Comparison of ENCODE assay signal across 14 cellular contexts in genomic region chr9:106880081-106880480, GRCh38. TPM values are rescaled to one million over a fixed set of nuclear protein-coding genes. Genes with fewer than 3 reads are reported as not detected.
A peak's percentile ranks its signal among the peaks of the same experiment; 100 is the strongest.
DNase-seq lines count a peak whose midpoint lies in the region; ATAC-seq, FAIRE-seq and TF ChIP-seq lines count a peak whose summit lies in the region.
"Had no signal": no experiment of that assay in that cellular context is flagged by ENCODE, and none has a peak within 500 bp of the region (broad histone marks: within the 10 kb centered on the region; RNA-seq: fewer than 3 reads in every experiment).

No MANE protein-coding gene starts in this region.

- H3K27me3 ChIP-seq in liver (ENCODE audit: control insufficient read depth in 4 of 4, insufficient read depth in 4 of 4, low read length in 3 of 4), result no peaks in the 10 kb centered on the region
- H3K27me3 ChIP-seq in HepG2 (ENCODE audit: control insufficient read depth in 1 of 2, insufficient read depth in 2 of 2, low read length in 2 of 2), result no peaks in the 10 kb centered on the region
- no peaks in the 10 kb centered on the region for H3K27me3 ChIP-seq in prostate gland (replicated peaks; ENCODE audit: insufficient read depth)

- no peak for TF ChIP-seq CTCF in liver (IDR thresholded peaks at IDR 0.05; ENCODE audit: low read depth, low read length, missing input control)
- no peak for TF ChIP-seq CTCF in HepG2 (CRISPR knock-in tag; IDR thresholded peaks at IDR 0.05)
- TF ChIP-seq CTCF in prostate gland (IDR thresholded peaks at IDR 0.05), result no peak

- no peak overlapping the region for H3K4me2 ChIP-seq in HepG2 (ENCODE audit: low read depth, low read length)

- no peak for ATAC-seq in HepG2
- ATAC-seq in left ventricle myocardium superior, result peak; percentile 4
- ATAC-seq in HG02610 (IDR thresholded peaks at IDR 0.05; ENCODE audit: unreplicated experiment), result no peak
- ATAC-seq: CD8-positive, alpha-beta T cell; stimulated activated effector memory CD8-positive, alpha-beta T cell treated with anti-CD3 and anti-CD28 coated beads, Interleukin-12 subunit alpha, Interleukin-12 subunit beta, amount 100 ng/mL, for 72 hours had no signal

- no peak for TF ChIP-seq RAD21 in liver (IDR thresholded peaks at IDR 0.05)
- no peak for TF ChIP-seq RAD21 in HepG2 (CRISPR knock-in tag; IDR thresholded peaks at IDR 0.05)

- no peak overlapping the region for H3K9ac ChIP-seq in liver (ENCODE audit: low read depth in 1 of 2, low read length in 2 of 2)
- H3K9ac ChIP-seq in HepG2 (ENCODE audit: insufficient read depth, low read depth, low read length), result no peak overlapping the region

- peak overlapping the region; percentile 23 to 33 for H3K27ac ChIP-seq in liver (ENCODE audit: low read depth in 1 of 2, low read length in 2 of 2)
- H3K27ac ChIP-seq in HepG2 (ENCODE audit: extremely low read length, insufficient read depth, low read length), result no peak overlapping the region
- H3K27ac ChIP-seq in prostate gland, result peak overlapping the region; percentile 52 to 76

- BruUV-seq in HepG2 (replicated peaks; lab: Mats Ljungman, UMichigan), result no TSS peak

- no peak for TF ChIP-seq POLR2A in HepG2 (IDR thresholded peaks at IDR 0.05; ENCODE audit: insufficient read depth in 1 of 2, low read depth in 2 of 2, low read length in 2 of 2)
- TF ChIP-seq POLR2A in prostate gland (IDR thresholded peaks at IDR 0.05), result no peak

- no peaks in the 10 kb centered on the region for H4K20me1 ChIP-seq in HepG2 (ENCODE audit: insufficient read depth, low read length)

- intact Hi-C loops in HepG2 (cut with micrococcal nuclease; ENCODE audit: unreplicated experiment) (no loop called here), left ventricle myocardium superior (cut with micrococcal nuclease) (no loop called here), prostate gland (cut with DNase I) (no loop called here)

- no peak for DNase-seq in HepG2 (ENCODE audit: low spot score)
- no peak for DNase-seq in left ventricle myocardium superior
- DNase-seq in prostate gland (ENCODE audit: low spot score), result no peak
- no peak for DNase-seq in NCI-H2107 (lab: John Stamatoyannopoulos, UW)
- DNase-seq in amniotic stem cell (lab: John Stamatoyannopoulos, UW), result no peak
- no peak for DNase-seq in NCI-H524 (lab: John Stamatoyannopoulos, UW)
- DNase-seq: activated naive CD4-positive, alpha-beta T cell treated with anti-CD3 and anti-CD28 coated beads, Interleukin-2, amount 50 U/mL, for 16 hours; CD8-positive, alpha-beta T cell; cerebellar nuclear complex; mesendoderm; stimulated activated CD4-positive, alpha-beta T cell treated with anti-CD3 and anti-CD28 coated beads, Interleukin-4, amount 100 ng/mL, for 1 hour had no signal

- in situ Hi-C loops in HepG2 (cut with HindIII; ENCODE audit: extremely low pct_ligation_motif_present, low pct_unique_long_range_greater_than_20kb), result no loop called here

- CTCF ChIA-PET in HepG2 (lab: Yijun Ruan, JAX; ENCODE audit: low intra/inter-chr PET ratio, low total read pairs), result no interaction called here

- no peak for FAIRE-seq in HepG2 (lab: Jason Lieb, UNC)

- no peaks in the 10 kb centered on the region for H3K36me3 ChIP-seq in liver (ENCODE audit: control insufficient read depth in 4 of 4, insufficient read depth in 3 of 4, low read depth in 1 of 4, low read length in 3 of 4)
- H3K36me3 ChIP-seq in HepG2 (replicated peaks in 1 of 2; ENCODE audit: control insufficient read depth in 1 of 2, insufficient read depth in 2 of 2, low read length in 2 of 2), result no peaks in the 10 kb centered on the region
- no peaks in the 10 kb centered on the region for H3K36me3 ChIP-seq in prostate gland

- H3K4me3 ChIP-seq in liver (ENCODE audit: low read depth in 1 of 3, low read length in 3 of 3) (no peak overlapping the region), HepG2 (replicated peaks in 1 of 3; ENCODE audit: insufficient read depth in 1 of 3, low read depth in 2 of 3, low read length in 3 of 3) (no peak overlapping the region), prostate gland (no peak overlapping the region)

- 94% methylated on average over 5 of the region's 5 CpGs for WGBS in liver
- WGBS in HepG2 (ENCODE audit: low lambda C conversion rate), result 37% methylated on average over 5 of the region's 5 CpGs
- 81% methylated on average over 5 of the region's 5 CpGs for WGBS in prostate gland

- POLR2A ChIA-PET in HepG2 (lab: Yijun Ruan, JAX), result no interaction called here

- H2AFZ ChIP-seq in HepG2 (ENCODE audit: low read length), result no peak overlapping the region

- H3K4me1 ChIP-seq in liver (ENCODE audit: control insufficient read depth in 4 of 4, insufficient read depth in 4 of 4, low read length in 3 of 4) (no peaks in the 10 kb centered on the region), HepG2 (ENCODE audit: insufficient read depth, low read length) (no peaks in the 10 kb centered on the region), prostate gland (replicated peaks) (peaks cover 11% of the 10 kb centered on the region)

- H3K79me2 ChIP-seq in HepG2 (ENCODE audit: insufficient read depth, low read length), result no peaks in the 10 kb centered on the region

- no peaks in the 10 kb centered on the region for H3K9me3 ChIP-seq in liver (ENCODE audit: control insufficient read depth in 4 of 4, low read length in 3 of 4)
- no peaks in the 10 kb centered on the region for H3K9me3 ChIP-seq in HepG2 (ENCODE audit: low read length)
- H3K9me3 ChIP-seq in prostate gland, result no peaks in the 10 kb centered on the region

- no peak for TF ChIP-seq EP300 in HepG2 (IDR thresholded peaks at IDR 0.05; ENCODE audit: low read depth in 2 of 2, low read length in 2 of 2)
- TF ChIP-seq EP300 in HepG2 (CRISPR knock-in tag; IDR thresholded peaks at IDR 0.05; ENCODE audit: borderline replicate concordance), result no peak

TF ChIP-seq in liver, 16 proteins besides CTCF, POLR2A, EP300 and RAD21 (continues in another document):
- TF ChIP-seq ZBTB33 (IDR thresholded peaks at IDR 0.05), result no peak

TF ChIP-seq in HepG2, 621 proteins besides CTCF, POLR2A, EP300 and RAD21:
- TF ChIP-seq ZNF235 (CRISPR knock-in tag; IDR thresholded peaks at IDR 0.05; ENCODE audit: borderline replicate concordance) (no peak), IRX3 (CRISPR knock-in tag; IDR thresholded peaks at IDR 0.05; ENCODE audit: borderline replicate concordance, low read depth) (no peak), ZSCAN22 (CRISPR knock-in tag; IDR thresholded peaks at IDR 0.05) (no peak), ZIK1 (CRISPR knock-in tag; IDR thresholded peaks at IDR 0.05; ENCODE audit: borderline replicate concordance, low read depth) (no peak), KLF13 (CRISPR knock-in tag; IDR thresholded peaks at IDR 0.05) (no peak), AHR (CRISPR knock-in tag; IDR thresholded peaks at IDR 0.05) (no peak)
TF ChIP-seq in HepG2: peak in this region for 0.

RNA-seq across cellular contexts. Expression of gene ZNF462, which starts 17.1 kb away (rescaled TPM):
- 1 to 10 TPM; 2.0 to 2.1 TPM for total RNA-seq in liver
- under 1 TPM; 0.35 to 0.78 TPM for polyA plus RNA-seq in liver
- total RNA-seq in HepG2 (2016; rRNA removed; fragmentation: Illumina TruSeq; extraction: Trizol), result not detected in 2 replicates
- not detected in 2 replicates for total RNA-seq in HepG2 (2016; cell fraction: cytosol; rRNA removed; fragmentation: Illumina TruSeq; extraction: Trizol; ENCODE audit: low read depth)
- total RNA-seq in HepG2 (2016; cell fraction: insoluble cytoplasmic fraction; rRNA removed; fragmentation: Illumina TruSeq; extraction: Trizol), result not detected in 2 replicates
- not detected in 2 replicates for total RNA-seq in HepG2 (2016; cell fraction: membrane; rRNA removed; fragmentation: Illumina TruSeq; extraction: Trizol)
- total RNA-seq in HepG2 (2016; cell fraction: nucleus; rRNA removed; fragmentation: Illumina TruSeq; extraction: Trizol), result not detected in 2 replicates
- polyA plus RNA-seq in HepG2 (2011; rRNA removed), result not detected in 2 replicates
- not detected in 2 replicates for polyA plus RNA-seq in HepG2 (2011; cell fraction: cytosol; rRNA removed)
- 0.02 TPM in 1 of 2 replicates, not detected in the other for polyA plus RNA-seq in HepG2 (2011; cell fraction: nucleus; rRNA removed)
- polyA plus RNA-seq in HepG2 (2012), result not detected in 2 replicates
- not detected in 2 replicates for polyA plus RNA-seq in HepG2 (2016; cell fraction: cytosol; fragmentation: Illumina TruSeq; extraction: Trizol; ENCODE audit: low read depth)
- not detected in 2 replicates for polyA plus RNA-seq in HepG2 (2016; cell fraction: insoluble cytoplasmic fraction; fragmentation: Illumina TruSeq; extraction: Trizol; ENCODE audit: low read depth)
- polyA plus RNA-seq in HepG2 (2016; cell fraction: membrane; fragmentation: Illumina TruSeq; extraction: Trizol; ENCODE audit: low read depth), result not detected in 2 replicates
- not detected in 2 replicates for polyA plus RNA-seq in HepG2 (2016; cell fraction: nucleus; fragmentation: Illumina TruSeq; extraction: Trizol; ENCODE audit: insufficient read depth, low read depth)
- polyA minus RNA-seq in HepG2 (2011; rRNA and poly(A)+ RNA removed; ENCODE audit: low replicate concordance), result 5.4 TPM in 1 of 2 replicates, not detected in the other
- not detected in 2 replicates for polyA minus RNA-seq in HepG2 (2011; cell fraction: cytosol; rRNA and poly(A)+ RNA removed)
- not detected in 2 replicates for polyA minus RNA-seq in HepG2 (2011; cell fraction: nucleus; rRNA and poly(A)+ RNA removed)
- total RNA-seq in left ventricle myocardium superior, result 23.0 TPM
- 10 to 100 TPM; 41.4 to 54.4 TPM for total RNA-seq in prostate gland
- total RNA-seq: CD8-positive, alpha-beta T cell had no signal
